In genomic region chr2:238139141-238139840, GRCh38 we compare ENCODE assay signal across 8 cellular contexts. TPM values are rescaled to one million over a fixed set of nuclear protein-coding genes. Genes with fewer than 3 reads are reported as not detected.
A peak's percentile ranks its signal among the peaks of the same experiment; 100 is the strongest.
DNase-seq lines count a peak whose midpoint lies in the region; ATAC-seq, FAIRE-seq and TF ChIP-seq lines count a peak whose summit lies in the region.

No MANE protein-coding gene starts in this region.

- no peak overlapping the region for H3K23ac ChIP-seq in H1 (ENCODE audit: insufficient read length)

- no peaks in the 10 kb centered on the region for H3K9me3 ChIP-seq in DOHH2 (ENCODE audit: control insufficient read depth, insufficient read depth, low read length)
- H3K9me3 ChIP-seq in H1 (ENCODE audit: insufficient read depth in 2 of 2, low read depth in 1 of 2, low read length in 1 of 2): no peaks in the 10 kb centered on the region

- no peak overlapping the region for H2BK15ac ChIP-seq in H1 (ENCODE audit: low read length)

- no peak overlapping the region for H3K18ac ChIP-seq in H1 (ENCODE audit: extremely low read depth, low read length)

- TF ChIP-seq CTCF in DOHH2 (IDR thresholded peaks at IDR 0.05; ENCODE audit: low read depth, low read length, poor library complexity, severe bottlenecking): peak; percentile 88
- TF ChIP-seq CTCF in H1 (IDR thresholded peaks at IDR 0.05; ENCODE audit: control extremely low read depth in 1 of 3, insufficient read depth in 1 of 3, low read depth in 1 of 3, low read length in 3 of 3): peak in 2 of 3 experiments; percentile 70 to 91; a peak in 3 of 4 replicates

- no peak overlapping the region for H2BK12ac ChIP-seq in H1 (ENCODE audit: low read depth, low read length)

- peak overlapping the region; percentile 43 for H3K4me2 ChIP-seq in DOHH2 (ENCODE audit: low read length)
- H3K4me2 ChIP-seq in H1 (ENCODE audit: insufficient read depth in 1 of 2, low read depth in 2 of 2, low read length in 2 of 2): no peak overlapping the region

- peak overlapping the region; percentile 38 for H3K4ac ChIP-seq in H1 (replicated peaks; ENCODE audit: insufficient read length, low read depth, low read length)

- H3K36me3 ChIP-seq in DOHH2 (ENCODE audit: control insufficient read depth, low read length) (no peaks in the 10 kb centered on the region), H1 (ENCODE audit: control insufficient read depth in 2 of 4, insufficient read depth in 4 of 4, low read length in 3 of 4) (no peaks in the 10 kb centered on the region), rectal smooth muscle tissue (ENCODE audit: control insufficient read depth, insufficient read depth, low read length) (no peaks in the 10 kb centered on the region)

- no peak overlapping the region; the same call in 1 of the 2 replicates for H2AFZ ChIP-seq in H1 (ENCODE audit: low read length)

- H3K79me1 ChIP-seq in H1 (ENCODE audit: low read depth, low read length): no peaks in the 10 kb centered on the region

- H3K56ac ChIP-seq in H1 (replicated peaks; ENCODE audit: insufficient read length, low read depth, low read length): no peak overlapping the region

- TF ChIP-seq EP300 in H1 (IDR thresholded peaks at IDR 0.05; ENCODE audit: borderline replicate concordance in 1 of 2, low read depth in 2 of 2, low read length in 2 of 2): no peak

- H3K79me2 ChIP-seq in DOHH2 (ENCODE audit: control insufficient read depth, low read length) (no peaks in the 10 kb centered on the region), H1 (ENCODE audit: control insufficient read depth in 1 of 2, insufficient read depth in 2 of 2, low read length in 2 of 2) (no peaks in the 10 kb centered on the region)

- no peaks in the 10 kb centered on the region for H3K23me2 ChIP-seq in H1 (ENCODE audit: low read depth, low read length)

- H3K14ac ChIP-seq in H1 (ENCODE audit: insufficient read length): no peak overlapping the region

- ATAC-seq in GM21360 (IDR thresholded peaks at IDR 0.05; ENCODE audit: unreplicated experiment) (no peak), GM21825 (IDR thresholded peaks at IDR 0.05; ENCODE audit: unreplicated experiment) (no peak)

- H2BK120ac ChIP-seq in H1 (replicated peaks; ENCODE audit: low read depth, low read length): no peak overlapping the region

- H2BK20ac ChIP-seq in H1 (ENCODE audit: low read length): no peak overlapping the region

- no peak overlapping the region for H2AK5ac ChIP-seq in H1 (ENCODE audit: low read depth, low read length)

- DNase-seq in OCI-M1 (lab: John Stamatoyannopoulos, UW) (peak; percentile 25), H1 (ENCODE audit: low read depth in 1 of 2, low spot score in 2 of 2) (peak in 1 of 2 experiments; percentile 86), NCI-H2227 (lab: John Stamatoyannopoulos, UW; ENCODE audit: unreplicated experiment) (no peak)
- DNase-seq in stimulated activated naive CD4-positive, alpha-beta T cell treated with Interleukin-2 at 50 U/mL for 16 hours (lab: John Stamatoyannopoulos, UW): no peak

- CTCF ChIA-PET in H1 (lab: Charles Lee; ENCODE audit: partially characterized antibody): interaction anchor here (0.6 to 7.1 kb wide), 41 partner anchors 10 to 651 kb away, joined by 3 to 72 read pairs (median 4); partner anchors contain the start of genes ERFE and SCLY

- H3F3A ChIP-seq in DOHH2 (ENCODE audit: control insufficient read depth, insufficient read depth): no peaks in the 10 kb centered on the region

- H4K20me1 ChIP-seq in DOHH2 (ENCODE audit: control insufficient read depth, insufficient read depth, low read depth, low read length): no peaks in the 10 kb centered on the region
- H4K20me1 ChIP-seq in H1 (replicated peaks in 1 of 2; ENCODE audit: control insufficient read depth in 1 of 2, insufficient read depth in 2 of 2, low read length in 2 of 2): no peaks in the 10 kb centered on the region

- no peak overlapping the region for H4K91ac ChIP-seq in H1 (replicated peaks; ENCODE audit: insufficient read length, low read length)

- H3K4me1 ChIP-seq in DOHH2 (ENCODE audit: control insufficient read depth, low read length) (peaks cover 19% of the 10 kb centered on the region), H1 (replicated peaks in 1 of 4; ENCODE audit: control insufficient read depth in 3 of 4, insufficient read depth in 4 of 4, low read length in 3 of 4) (no peaks in the 10 kb centered on the region), rectal smooth muscle tissue (ENCODE audit: control insufficient read depth, insufficient read depth, low read length) (peaks cover 14% of the 10 kb centered on the region)

- H3K27ac ChIP-seq in DOHH2 (ENCODE audit: low read depth, low read length): no peak overlapping the region
- H3K27ac ChIP-seq in H1 (ENCODE audit: low read depth, low read length): no peak overlapping the region
- H3K27ac ChIP-seq in rectal smooth muscle tissue (ENCODE audit: low read depth, low read length): no peak overlapping the region

- FAIRE-seq in H1 (lab: Jason Lieb, UNC): no peak

- peak; percentile 46 to 57 for TF ChIP-seq RAD21 in H1 (IDR thresholded peaks at IDR 0.05 in 1 of 2, conservative IDR thresholded peaks at IDR 0.05 in 1 of 2; ENCODE audit: low read depth in 2 of 2, low read length in 2 of 2)

- H3K9me2 ChIP-seq in DOHH2 (replicated peaks; ENCODE audit: control insufficient read depth, low read length): no peaks in the 10 kb centered on the region

- no peaks in the 10 kb centered on the region for H3K27me3 ChIP-seq in DOHH2 (ENCODE audit: control insufficient read depth, low read length)
- no peaks in the 10 kb centered on the region for H3K27me3 ChIP-seq in H1 (replicated peaks in 1 of 4; ENCODE audit: control insufficient read depth in 3 of 4, extremely low read depth in 1 of 4, insufficient read depth in 3 of 4, low read length in 3 of 4)
- H3K27me3 ChIP-seq in rectal smooth muscle tissue (ENCODE audit: control insufficient read depth, insufficient read depth, low read length): no peaks in the 10 kb centered on the region

- WGBS in H1 (ENCODE audit: extremely low coverage in 1 of 2, insufficient coverage in 1 of 2, insufficient read length in 1 of 2, insufficient replicate concordance in 2 of 2, low coverage in 1 of 2, low lambda C conversion rate in 2 of 2, missing lambda C conversion rate in 1 of 2), 2 experiments: 60% methylated on average over 41 of the region's 47 CpGs; no CpG with 5 or more reads in 1 of the 2 experiments

- TF ChIP-seq POLR2A in H1 (IDR thresholded peaks at IDR 0.05; ENCODE audit: control extremely low read depth in 1 of 2, low read depth in 2 of 2, low read length in 2 of 2): no peak

- H2BK5ac ChIP-seq in H1 (ENCODE audit: low read depth, low read length): no peak overlapping the region

- H3K9ac ChIP-seq in H1 (replicated peaks in 1 of 4; ENCODE audit: extremely low read depth in 1 of 4, low read depth in 3 of 4, low read length in 3 of 4) (no peak overlapping the region), rectal smooth muscle tissue (ENCODE audit: low read length) (no peak overlapping the region)

- H4K5ac ChIP-seq in H1 (ENCODE audit: insufficient read length, low read depth, low read length): no peak overlapping the region

- POLR2A ChIA-PET in H1 (lab: Charles Lee; ENCODE audit: partially characterized antibody): interaction anchor here (0.9 to 1.7 kb wide), 3 partner anchors 9 to 40 kb away, joined by 3 to 5 read pairs (median 5); partner anchors contain the start of gene ESPNL

- H4K8ac ChIP-seq in H1 (ENCODE audit: extremely low read depth, insufficient read depth, low read length): peak overlapping the region; percentile 74; the same call in 1 of the 2 replicates

- H3K4me3 ChIP-seq in DOHH2 (ENCODE audit: low read length) (peak overlapping the region; percentile 1), H1 (ENCODE audit: extremely low read depth in 1 of 4, insufficient read depth in 2 of 4, low read depth in 3 of 4, low read length in 4 of 4) (no peak overlapping the region), rectal smooth muscle tissue (ENCODE audit: low read length) (peak overlapping the region; percentile 29)

TF ChIP-seq in H1, 55 proteins besides CTCF, POLR2A, EP300 and RAD21 (continues in another document):
- TF ChIP-seq RXRA (IDR thresholded peaks at IDR 0.05; ENCODE audit: insufficient read depth, low read depth, low read length) (no peak), BACH1 (IDR thresholded peaks at IDR 0.05; ENCODE audit: low read length) (peak; percentile 68), TEAD4 (IDR thresholded peaks at IDR 0.05; ENCODE audit: low read depth, low read length) (no peak), GABPA (IDR thresholded peaks at IDR 0.05; ENCODE audit: borderline replicate concordance, insufficient read depth, low read length) (peak; percentile 59; the same call in 1 of the 2 replicates)

RNA-seq across cellular contexts. Expression of gene KLHL30, which starts 0.8 kb away (rescaled TPM):
- total RNA-seq in H1 (2021; fragmentation: NEBNext Ultra II Directional; extraction: Animal tissue kit (Norgen Biotek cat#: 25700)): 0.08 TPM in 1 of 2 replicates, not detected in the other
- 0.03 TPM in 1 of 2 replicates, not detected in the other for polyA plus RNA-seq in H1 (2011; rRNA removed)
- polyA plus RNA-seq in H1 (2011; cell fraction: cytosol; rRNA removed): 0.01 TPM
- 0.07 TPM for polyA plus RNA-seq in H1 (2011; cell fraction: nucleus; rRNA removed)
- polyA plus RNA-seq in H1 (2012, experiment 1 of 2): not detected in 4 replicates
- not detected for polyA plus RNA-seq in H1 (2012, experiment 2 of 2)
- polyA plus RNA-seq in H1 (2013, experiment 1 of 2): not detected
- polyA plus RNA-seq in H1 (2013, experiment 2 of 2): not detected
- polyA minus RNA-seq in H1 (2011; rRNA and poly(A)+ RNA removed): not detected in 2 replicates
- polyA minus RNA-seq in H1 (2011; cell fraction: cytosol; rRNA and poly(A)+ RNA removed): not detected
- polyA minus RNA-seq in H1 (2011; cell fraction: nucleus; rRNA and poly(A)+ RNA removed): not detected

RNA-seq across cellular contexts. Expression of gene ERFE, which starts 19.5 kb away (rescaled TPM):
- 1.8 and 2.5 TPM in 2 replicates for total RNA-seq in H1 (2021; fragmentation: NEBNext Ultra II Directional; extraction: Animal tissue kit (Norgen Biotek cat#: 25700))
- 3.6 and 5.1 TPM in 2 replicates for polyA plus RNA-seq in H1 (2011; rRNA removed)
- polyA plus RNA-seq in H1 (2011; cell fraction: cytosol; rRNA removed): 4.8 TPM
- 10.3 TPM for polyA plus RNA-seq in H1 (2011; cell fraction: nucleus; rRNA removed)
- polyA plus RNA-seq in H1 (2012, experiment 1 of 2): 2.8 to 3.5 TPM (median 2.8 TPM) in 4 replicates
- polyA plus RNA-seq in H1 (2012, experiment 2 of 2): 3.2 TPM
- 3.1 TPM for polyA plus RNA-seq in H1 (2013, experiment 1 of 2)
- 2.8 TPM for polyA plus RNA-seq in H1 (2013, experiment 2 of 2)
- 1.1 and 1.3 TPM in 2 replicates for polyA minus RNA-seq in H1 (2011; rRNA and poly(A)+ RNA removed)
- polyA minus RNA-seq in H1 (2011; cell fraction: cytosol; rRNA and poly(A)+ RNA removed): 2.8 TPM
- 1.4 TPM for polyA minus RNA-seq in H1 (2011; cell fraction: nucleus; rRNA and poly(A)+ RNA removed)

RNA-seq across cellular contexts. Expression of gene ESPNL, which starts 39.2 kb away (rescaled TPM):
- 1.3 and 1.8 TPM in 2 replicates for total RNA-seq in H1 (2021; fragmentation: NEBNext Ultra II Directional; extraction: Animal tissue kit (Norgen Biotek cat#: 25700))
- 0.68 and 1.6 TPM in 2 replicates for polyA plus RNA-seq in H1 (2011; rRNA removed)
- polyA plus RNA-seq in H1 (2011; cell fraction: cytosol; rRNA removed): 1.3 TPM
- polyA plus RNA-seq in H1 (2011; cell fraction: nucleus; rRNA removed): 2.8 TPM
- polyA plus RNA-seq in H1 (2012, experiment 1 of 2): 0.54 to 1.2 TPM (median 0.82 TPM) in 4 replicates
- 0.66 TPM for polyA plus RNA-seq in H1 (2012, experiment 2 of 2)
- polyA plus RNA-seq in H1 (2013, experiment 1 of 2): 0.75 TPM
- 0.64 TPM for polyA plus RNA-seq in H1 (2013, experiment 2 of 2)
- polyA minus RNA-seq in H1 (2011; rRNA and poly(A)+ RNA removed): 0.15 and 0.60 TPM in 2 replicates
- 0.73 TPM for polyA minus RNA-seq in H1 (2011; cell fraction: cytosol; rRNA and poly(A)+ RNA removed)
- 1.2 TPM for polyA minus RNA-seq in H1 (2011; cell fraction: nucleus; rRNA and poly(A)+ RNA removed)

Comparison
In these comparisons a context has a peak if more than half of its experiments do, and no peak if none do; other contexts are left out.
1. H3K4me3 ChIP-seq: peak in DOHH2 (single experiment) and rectal smooth muscle tissue (single experiment); none in H1 (0 of 4).